Comparison of ENCODE assay signal across 7 cellular contexts in genomic region chr18:50559750-50560680, GRCh38. TPM values are rescaled to one million over a fixed set of nuclear protein-coding genes. Genes with fewer than 3 reads are reported as not detected.
A peak's percentile ranks its signal among the peaks of the same experiment; 100 is the strongest.
DNase-seq lines count a peak whose midpoint lies in the region; ATAC-seq and TF ChIP-seq lines count a peak whose summit lies in the region.

Gene MAPK4, plus strand, starts transcription at chr18:50560087. Its CDS starts 103,872 bp downstream, at chr18:50663959.

- H3K79me2 ChIP-seq in PC-3 (ENCODE audit: low read length) = no peaks in the 10 kb centered on the region

- H3K4me3 Mint-ChIP-seq in stimulated activated naive B cell treated with anti-CD40 and anti-IgM and Interleukin-4, amounts not matched to agents 10 μg/mL and 1 μg/mL and 100 μg/mL, for 72 hours = peak within 1 kb of the TSS; percentile 70 to 77

- TF ChIP-seq CTCF in GM10266 (IDR thresholded peaks at IDR 0.05; ENCODE audit: control insufficient read depth, insufficient read depth, low read depth, missing control alignments) (no peak), PC-3 (conservative IDR thresholded peaks at IDR 0.05; ENCODE audit: low read depth, low read length) (no peak), choroid plexus epithelial cell (conservative IDR thresholded peaks at IDR 0.05; ENCODE audit: low read depth, low read length) (no peak)

- peaks cover 50 to 81% of the 10 kb centered on the region in 2 donors for H3K27me3 Mint-ChIP-seq in stimulated activated naive B cell treated with anti-CD40 and anti-IgM and Interleukin-4, amounts not matched to agents 10 μg/mL and 1 μg/mL and 100 μg/mL, for 72 hours

- intact Hi-C loops in PC-3 (cut with micrococcal nuclease) (no loop called here), left colon (cut with DNase I, micrococcal nuclease) (no loop called here)

- in situ Hi-C loops in HAP-1 (cut with MboI; ENCODE audit: low sequenced_read_pairs) = no loop called here

- H3K36me3 ChIP-seq in HAP-1 (replicated peaks) = no peaks in the 10 kb centered on the region
- H3K36me3 ChIP-seq in PC-3 (ENCODE audit: low read depth, low read length) = no peaks in the 10 kb centered on the region

- POLR2A ChIA-PET in PC-3 (lab: Charles Lee; ENCODE audit: unreplicated experiment) = no interaction called here

- peak; percentile 74 for ATAC-seq in PC-3
- ATAC-seq in left colon = peak; percentile 93
- peak; percentile 72 for ATAC-seq in stimulated activated naive B cell treated with anti-CD40 and anti-IgM and Interleukin-4, amounts not matched to agents 10 μg/mL and 1 μg/mL and 100 μg/mL, for 72 hours (replicated peaks)

- H3K36me3 Mint-ChIP-seq in stimulated activated naive B cell treated with anti-CD40 and anti-IgM and Interleukin-4, amounts not matched to agents 10 μg/mL and 1 μg/mL and 100 μg/mL, for 72 hours = peaks cover 0 to 3% of the 10 kb centered on the region in 2 donors

- H3K9ac ChIP-seq in PC-3 (ENCODE audit: low read length) = no peak within 1 kb of the TSS

- no peak within 1 kb of the TSS for H3K27ac ChIP-seq in PC-3 (ENCODE audit: low read length)

- DNase-seq in GM10266 (ENCODE audit: extremely low spot score) (peak; percentile 67), HAP-1 (ENCODE audit: low spot score in 2 of 2) (peak; percentile 23 to 70), PC-3 (no peak), choroid plexus epithelial cell (ENCODE audit: low read depth) (peak; percentile 33), left colon (peak in 1 of 2 donors; percentile 54)
- DNase-seq in stimulated activated naive B cell treated with anti-CD40 and anti-IgM and Interleukin-4, amounts not matched to agents 10 μg/mL and 1 μg/mL and 100 μg/mL, for 72 hours = peak; percentile 3
- no peak for DNase-seq in activated effector memory CD4-positive, alpha-beta T cell treated with Interleukin-2 at 50 U/mL for 16 hours

- BruUV-seq in PC-3 (replicated peaks; lab: Mats Ljungman, UMichigan) = no TSS peak

- H3K4me1 Mint-ChIP-seq in stimulated activated naive B cell treated with anti-CD40 and anti-IgM and Interleukin-4, amounts not matched to agents 10 μg/mL and 1 μg/mL and 100 μg/mL, for 72 hours = peaks cover 0 to 5% of the 10 kb centered on the region in 2 donors

- H4K20me1 ChIP-seq in PC-3 (ENCODE audit: low read length) = no peaks in the 10 kb centered on the region

- H3K4me2 ChIP-seq in PC-3 (ENCODE audit: low read length) = peak within 1 kb of the TSS; percentile 39; the same call in 1 of the 2 replicates

- no peaks in the 10 kb centered on the region for H3K9me2 ChIP-seq in PC-3 (replicated peaks; ENCODE audit: low read length)

- H3K4me1 ChIP-seq in HAP-1 = no peaks in the 10 kb centered on the region; the same call in none of the 2 replicates
- H3K4me1 ChIP-seq in PC-3 (ENCODE audit: insufficient read depth, low read length) = no peaks in the 10 kb centered on the region

- H3K27me3 ChIP-seq in HAP-1 (ENCODE audit: low read depth) (no peaks in the 10 kb centered on the region), PC-3 (ENCODE audit: low read length) (peaks cover 37% of the 10 kb centered on the region)

- peak within 1 kb of the TSS; percentile 72 for H3K4me3 ChIP-seq in HAP-1
- H3K4me3 ChIP-seq in PC-3 (ENCODE audit: low read length) = no peak within 1 kb of the TSS
- peak within 1 kb of the TSS; percentile 44 for H3K4me3 ChIP-seq in choroid plexus epithelial cell (ENCODE audit: low read depth, low read length)

- H3K9me3 ChIP-seq in HAP-1 (peaks cover 2% of the 10 kb centered on the region), PC-3 (ENCODE audit: low read length) (no peaks in the 10 kb centered on the region)

- CTCF ChIA-PET in PC-3 (lab: Charles Lee) = no interaction called here

- no peak within 1 kb of the TSS for H2AFZ ChIP-seq in PC-3 (ENCODE audit: low read length)

- H3K27ac Mint-ChIP-seq in stimulated activated naive B cell treated with anti-CD40 and anti-IgM and Interleukin-4, amounts not matched to agents 10 μg/mL and 1 μg/mL and 100 μg/mL, for 72 hours = no peak within 1 kb of the TSS

- H3K9me3 Mint-ChIP-seq in stimulated activated naive B cell treated with anti-CD40 and anti-IgM and Interleukin-4, amounts not matched to agents 10 μg/mL and 1 μg/mL and 100 μg/mL, for 72 hours = peaks cover 7 to 8% of the 10 kb centered on the region in 2 donors

- H3F3A ChIP-seq in PC-3 (ENCODE audit: low read length, unreplicated experiment) = no peaks in the 10 kb centered on the region

RNA-seq across cellular contexts. Expression of gene MAPK4, which starts in this region (rescaled TPM):
- total RNA-seq in PC-3 (2014; rRNA removed) (not detected in 2 replicates), left colon (1 to 10 TPM in 1 of 2 donors, under 1 TPM in 1; 0.12 to 1.6 TPM)

Comparison
In these comparisons a context has a peak if more than half of its experiments do, and no peak if none do; other contexts are left out.
1. Peak in ATAC-seq and H3K4me2 ChIP-seq in PC-3; RNA of the gene not detected or under 1 TPM.
2. DNase-seq: peak in GM10266 (single experiment), HAP-1 (2 of 2), choroid plexus epithelial cell (single experiment) and stimulated activated naive B cell treated with anti-CD40 and anti-IgM and Interleukin-4, amounts not matched to agents 10 μg/mL and 1 μg/mL and 100 μg/mL, for 72 hours (single experiment); none in PC-3 (single experiment) and activated effector memory CD4-positive, alpha-beta T cell treated with Interleukin-2 at 50 U/mL for 16 hours (single experiment).
3. Peak in every context shown above with its lines, with median percentiles within 50 percentile points of each other: ATAC-seq.